In genomic region chr19:14149011-14149410, GRCh38 we compare ENCODE assay signal across 1 cellular context.
TF ChIP-seq lines count a peak whose summit lies in the region.

No MANE protein-coding gene starts in this region.

TF ChIP-seq in GM23338, 12 proteins besides CTCF, POLR2A, EP300 and RAD21 (continued from another document):
- TF ChIP-seq NANOG (IDR thresholded peaks at IDR 0.05; ENCODE audit: borderline replicate concordance) (no peak), POLR2AphosphoS5 (IDR thresholded peaks at IDR 0.05; ENCODE audit: low read depth) (0 out of 2 replicates have a peak, but pooled peaks have one; percentile 18)
TF ChIP-seq in GM23338: peak in this region for 1.
